ENCODE assay signal across 8 cellular contexts in the genomic region with DNA sequence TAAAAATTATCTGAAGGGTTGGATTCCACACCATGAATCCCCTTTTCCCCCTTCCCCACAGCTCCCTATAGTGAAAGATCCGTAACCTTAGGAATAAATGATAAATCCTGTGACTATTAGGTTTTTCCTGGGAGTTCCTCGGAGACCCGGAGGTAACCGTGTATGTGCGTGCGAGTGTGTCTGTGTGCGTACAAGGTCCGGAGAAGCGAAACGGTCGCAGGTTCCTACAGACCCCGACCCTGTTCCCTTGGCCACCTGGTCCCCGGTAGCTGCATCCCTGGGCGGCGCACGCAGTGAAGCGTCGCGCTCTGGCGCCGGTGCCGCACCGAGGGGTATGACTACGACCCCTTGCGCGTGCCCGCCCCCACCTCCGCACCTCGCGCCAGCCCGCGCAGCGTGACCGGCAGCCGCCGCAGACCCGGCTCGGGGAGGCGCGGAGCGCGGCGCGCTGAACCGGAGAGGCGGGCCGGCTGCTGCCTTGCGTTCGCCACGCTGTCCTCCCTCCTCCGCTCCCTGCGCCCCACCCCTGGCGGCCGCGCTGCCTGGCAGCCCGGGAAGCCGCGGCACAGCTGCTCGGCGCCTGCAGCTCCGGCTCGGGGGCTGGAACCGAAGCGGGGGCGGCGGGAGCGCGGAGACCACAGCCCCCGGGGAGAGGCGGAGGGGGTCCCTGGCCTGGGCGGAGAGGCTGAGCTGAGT. TPM values are rescaled to one million over a fixed set of nuclear protein-coding genes. Genes with fewer than 3 reads are reported as not detected.
DNase-seq lines count a peak whose midpoint lies in the region; ATAC-seq and TF ChIP-seq lines count a peak whose summit lies in the region.

A gene with protein sequence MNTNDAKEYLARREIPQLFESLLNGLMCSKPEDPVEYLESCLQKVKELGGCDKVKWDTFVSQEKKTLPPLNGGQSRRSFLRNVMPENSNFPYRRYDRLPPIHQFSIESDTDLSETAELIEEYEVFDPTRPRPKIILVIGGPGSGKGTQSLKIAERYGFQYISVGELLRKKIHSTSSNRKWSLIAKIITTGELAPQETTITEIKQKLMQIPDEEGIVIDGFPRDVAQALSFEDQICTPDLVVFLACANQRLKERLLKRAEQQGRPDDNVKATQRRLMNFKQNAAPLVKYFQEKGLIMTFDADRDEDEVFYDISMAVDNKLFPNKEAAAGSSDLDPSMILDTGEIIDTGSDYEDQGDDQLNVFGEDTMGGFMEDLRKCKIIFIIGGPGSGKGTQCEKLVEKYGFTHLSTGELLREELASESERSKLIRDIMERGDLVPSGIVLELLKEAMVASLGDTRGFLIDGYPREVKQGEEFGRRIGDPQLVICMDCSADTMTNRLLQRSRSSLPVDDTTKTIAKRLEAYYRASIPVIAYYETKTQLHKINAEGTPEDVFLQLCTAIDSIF (plus strand): TSS at position 529 of the 696 bp plus-strand sequence. CDS start 295 bp downstream, outside the sequence.

- H3K27ac Mint-ChIP-seq in activated T-helper 17 cell treated with anti-CD3 and anti-CD28 coated beads, Interleukin-2, amount 50 U/mL, for 72 hours: no peak within 1 kb of the TSS
- no peak within 1 kb of the TSS for H3K27ac Mint-ChIP-seq in nephron

- peaks cover 12% of the 10 kb centered on the region for H3K4me1 Mint-ChIP-seq in activated T-helper 17 cell treated with anti-CD3 and anti-CD28 coated beads, Interleukin-2, amount 50 U/mL, for 72 hours
- H3K4me1 Mint-ChIP-seq in nephron: no peaks in the 10 kb centered on the region

- no peaks in the 10 kb centered on the region for H3K9me3 Mint-ChIP-seq in activated T-helper 17 cell treated with anti-CD3 and anti-CD28 coated beads, Interleukin-2, amount 50 U/mL, for 72 hours
- no peaks in the 10 kb centered on the region for H3K9me3 Mint-ChIP-seq in nephron

- peaks cover 12% of the 10 kb centered on the region for H3K27me3 Mint-ChIP-seq in activated T-helper 17 cell treated with anti-CD3 and anti-CD28 coated beads, Interleukin-2, amount 50 U/mL, for 72 hours
- H3K27me3 Mint-ChIP-seq in nephron (ENCODE audit: low read depth): peaks cover 68% of the 10 kb centered on the region

- TF ChIP-seq CTCF in HFF-Myc (IDR thresholded peaks at IDR 0.05; ENCODE audit: low read depth, low read length, missing control alignments): no peak
- TF ChIP-seq CTCF in fibroblast of the aortic adventitia (IDR thresholded peaks at IDR 0.05; ENCODE audit: insufficient read depth, low read length): no peak
- TF ChIP-seq CTCF in nephron (IDR thresholded peaks at IDR 0.05; ENCODE audit: unreplicated experiment in 3 of 3): no peak

- H3K4me3 Mint-ChIP-seq in activated T-helper 17 cell treated with anti-CD3 and anti-CD28 coated beads, Interleukin-2, amount 50 U/mL, for 72 hours: peak within 1 kb of the TSS; percentile 63
- H3K4me3 Mint-ChIP-seq in nephron: peak within 1 kb of the TSS; percentile 75 to 82 (median 79)

- no peaks in the 10 kb centered on the region for H3K36me3 Mint-ChIP-seq in activated T-helper 17 cell treated with anti-CD3 and anti-CD28 coated beads, Interleukin-2, amount 50 U/mL, for 72 hours (ENCODE audit: low read depth)
- H3K36me3 Mint-ChIP-seq in nephron (ENCODE audit: low read depth): no peaks in the 10 kb centered on the region

- ATAC-seq in activated T-helper 17 cell treated with anti-CD3 and anti-CD28 coated beads, Interleukin-2, amount 50 U/mL, for 72 hours (replicated peaks): peak; percentile 82

- peak; percentile 77 for DNase-seq in DMS53 (lab: John Stamatoyannopoulos, UW)
- no peak for DNase-seq in HFF-Myc (ENCODE audit: extremely low read depth, low read depth)
- peak; percentile 26 for DNase-seq in NCI-H526 treated with DMSO at 0.1 percent for 48 hours (lab: John Stamatoyannopoulos, UW)
- DNase-seq in fibroblast of the aortic adventitia (ENCODE audit: low read depth): peak; percentile 39
- peak; percentile 25 for DNase-seq in stromal cell of bone marrow (ENCODE audit: low read depth)
- DNase-seq in GOT3 (lab: John Stamatoyannopoulos, UW): no peak

- H3K4me3 ChIP-seq in HFF-Myc (replicated peaks; ENCODE audit: low read depth, low read length): peak within 1 kb of the TSS; percentile 62
- peak within 1 kb of the TSS; percentile 76 for H3K4me3 ChIP-seq in fibroblast of the aortic adventitia (ENCODE audit: low read depth, low read length)

RNA-seq across cellular contexts. Expression of the gene that starts here (rescaled TPM):
- not detected for total RNA-seq in activated T-helper 17 cell treated with anti-CD3 and anti-CD28 coated beads, Interleukin-2, amount 50 U/mL, for 72 hours
- total RNA-seq in fibroblast of the aortic adventitia (ENCODE audit: low replicate concordance): 13.5 and 18.8 TPM in 2 replicates

Comparison
In these comparisons a context has a peak if more than half of its experiments do, and no peak if none do; other contexts are left out.
1. RNA of the gene that starts here (total RNA-seq): 13.5 to 18.8 TPM in fibroblast of the aortic adventitia; not detected in activated T-helper 17 cell treated with anti-CD3 and anti-CD28 coated beads, Interleukin-2, amount 50 U/mL, for 72 hours; every median in the first group is over 10 times any median in the second.
2. Peak in ATAC-seq in activated T-helper 17 cell treated with anti-CD3 and anti-CD28 coated beads, Interleukin-2, amount 50 U/mL, for 72 hours; RNA of the gene not detected or under 1 TPM.
3. DNase-seq: peak in DMS53 (single experiment), NCI-H526 treated with DMSO at 0.1 percent for 48 hours (single experiment), fibroblast of the aortic adventitia (single experiment) and stromal cell of bone marrow (single experiment); none in HFF-Myc (single experiment) and GOT3 (single experiment).